22 cellular contexts compared by ENCODE assay signal in the genomic region with DNA sequence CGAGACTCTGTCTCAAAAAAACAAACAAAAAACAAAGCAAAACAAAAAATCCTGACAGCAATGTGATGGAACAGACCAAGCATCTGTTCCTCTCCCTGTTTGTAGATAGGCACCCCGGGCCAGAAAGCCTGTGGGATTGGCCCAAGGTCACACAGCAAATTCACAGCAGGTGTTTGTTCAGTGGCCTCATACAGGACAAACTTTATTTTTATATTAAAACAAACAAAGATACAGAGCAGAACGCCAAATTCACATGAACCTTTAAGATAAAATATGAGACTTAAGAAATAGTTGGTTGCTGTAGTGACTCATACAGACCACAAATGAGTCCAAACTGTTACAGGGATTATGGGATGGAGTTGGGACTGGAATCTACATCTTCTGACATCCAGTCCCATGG. TPM values are rescaled to one million over a fixed set of nuclear protein-coding genes. Genes with fewer than 3 reads are reported as not detected.
A peak's percentile ranks its signal among the peaks of the same experiment; 100 is the strongest.
DNase-seq lines count a peak whose midpoint lies in the region; ATAC-seq, FAIRE-seq and TF ChIP-seq lines count a peak whose summit lies in the region.
"Had no signal": no experiment of that assay in that cellular context is flagged by ENCODE, and none has a peak within 500 bp of the region (broad histone marks: within the 10 kb centered on the region; RNA-seq: fewer than 3 reads in every experiment).

No MANE protein-coding gene starts in this region.

- no peaks in the 10 kb centered on the region for H3K27me3 ChIP-seq in pancreas
- no peaks in the 10 kb centered on the region for H3K27me3 ChIP-seq in testis
- H3K27me3 ChIP-seq: right atrium auricular region, uterus had no signal

- no peaks in the 10 kb centered on the region for H3K36me3 Mint-ChIP-seq in activated CD4-positive, alpha-beta memory T cell treated with anti-CD3 and anti-CD28 coated beads, Interleukin-2, amount 10 ng/mL, durations not matched to agents 7 days and 5 days (ENCODE audit: low read depth)
- H3K36me3 Mint-ChIP-seq: naive thymus-derived CD8-positive, alpha-beta T cell had no signal

- DNase-seq in GM03348 (ENCODE audit: low spot score) = peak; percentile 60
- peak; percentile 66 for DNase-seq in RPMI7951 (ENCODE audit: low read depth)
- DNase-seq in epithelial cell of esophagus (ENCODE audit: low read depth) = peak; percentile 41
- DNase-seq in pancreas = peak in 5 of 6 donors; percentile 85 to 90 (median 87)
- no peak for DNase-seq in testis
- no peak for DNase-seq in NCI-H128 (lab: John Stamatoyannopoulos, UW; ENCODE audit: unreplicated experiment)
- no peak for DNase-seq in lower leg skin (ENCODE audit: low spot score in 2 of 2)
- DNase-seq in activated CD4-positive, alpha-beta memory T cell treated with anti-CD3 and anti-CD28 coated beads, Interleukin-2, amount 10 ng/mL, durations not matched to agents 7 days and 5 days = no peak
- DNase-seq: activated CD4-positive, alpha-beta T cell treated with anti-CD3 and anti-CD28 coated beads for 4 hours; endodermal cell; hypothalamus; naive thymus-derived CD8-positive, alpha-beta T cell; NCI-H2227 treated with DMSO at 0.1 percent for 48 hours; stimulated activated naive CD4-positive, alpha-beta T cell; uterus had no signal

- FAIRE-seq in pancreas (lab: Jason Lieb, UNC) = no peak

- peaks cover 8 to 24% (median 16%) of the 10 kb centered on the region in 3 donors for H3K4me1 ChIP-seq in pancreas
- H3K4me1 ChIP-seq in testis = peaks cover 11% of the 10 kb centered on the region
- H3K4me1 ChIP-seq: right atrium auricular region, uterus had no signal

- CTCF ChIA-PET in activated CD4-positive, alpha-beta memory T cell treated with anti-CD3 and anti-CD28 coated beads, Interleukin-2, amount 10 ng/mL, durations not matched to agents 7 days and 5 days (lab: Charles Lee) = no interaction called here

- H3K4me3 Mint-ChIP-seq in activated CD4-positive, alpha-beta memory T cell treated with anti-CD3 and anti-CD28 coated beads, Interleukin-2, amount 10 ng/mL, durations not matched to agents 7 days and 5 days = no peak overlapping the region
- H3K4me3 Mint-ChIP-seq: activated T-helper 1 cell treated with anti-CD3 and anti-CD28 coated beads, Interleukin-12 subunit alpha, Interleukin-12 subunit beta, Interleukin-2, Interleukin-4 antibody, amounts not matched to agents 30 ng/mL and 10 ng/mL and 1 ng/mL, durations not matched to agents 14 hours and 24 hours and 36 hours; endodermal cell; GM23338; naive thymus-derived CD8-positive, alpha-beta T cell; T-helper 1 cell treated with Interleukin-12 subunit alpha and Interleukin-12 subunit beta and Interleukin-4 antibody, amounts not matched to agents 30 μg/mL and 1 μg/mL, for 36 hours had no signal

- H3K36me3 ChIP-seq in pancreas (no peaks in the 10 kb centered on the region), testis (ENCODE audit: low read depth, missing control alignments) (no peaks in the 10 kb centered on the region)
- H3K36me3 ChIP-seq: right atrium auricular region, uterus had no signal

- H3K27ac ChIP-seq in pancreas (peak overlapping the region; percentile 64 to 85 (median 76)), testis (no peak overlapping the region)
- H3K27ac ChIP-seq: C4-2B, HL-60, right atrium auricular region, uterus had no signal

- POLR2A ChIA-PET in activated CD4-positive, alpha-beta memory T cell treated with anti-CD3 and anti-CD28 coated beads, Interleukin-2, amount 10 ng/mL, durations not matched to agents 7 days and 5 days (lab: Charles Lee) = no interaction called here

- intact Hi-C loops in pancreas (cut with DNase I) = no loop called here
- intact Hi-C loops in testis (cut with DNase I; ENCODE audit: low total_unique reads) = no loop called here
- intact Hi-C loops in lower leg skin (cut with DNase I; ENCODE audit: low total_unique reads) = no loop called here

- TF ChIP-seq POLR2A in testis (IDR thresholded peaks at IDR 0.05) (no peak), lower leg skin (IDR thresholded peaks at IDR 0.05) (no peak)

- peaks cover 10% of the 10 kb centered on the region for H3K27me3 Mint-ChIP-seq in activated CD4-positive, alpha-beta memory T cell treated with anti-CD3 and anti-CD28 coated beads, Interleukin-2, amount 10 ng/mL, durations not matched to agents 7 days and 5 days

- H3K4me3 ChIP-seq in epithelial cell of esophagus (ENCODE audit: low read length) = no peak overlapping the region
- H3K4me3 ChIP-seq in pancreas = no peak overlapping the region
- H3K4me3 ChIP-seq in testis = no peak overlapping the region
- H3K4me3 ChIP-seq in lower leg skin (ENCODE audit: low read depth, poor library complexity, severe bottlenecking) = no peak overlapping the region
- H3K4me3 ChIP-seq: GM23338, right atrium auricular region, uterus had no signal

- no peak for TF ChIP-seq CTCF in epithelial cell of esophagus (IDR thresholded peaks at IDR 0.05; ENCODE audit: insufficient read depth, low read depth, low read length, missing control alignments)
- TF ChIP-seq CTCF in pancreas (IDR thresholded peaks at IDR 0.05) = no peak
- TF ChIP-seq CTCF in testis (IDR thresholded peaks at IDR 0.05) = no peak
- TF ChIP-seq CTCF in lower leg skin (IDR thresholded peaks at IDR 0.05) = no peak

- no peak overlapping the region for H3K27ac Mint-ChIP-seq in activated CD4-positive, alpha-beta memory T cell treated with anti-CD3 and anti-CD28 coated beads, Interleukin-2, amount 10 ng/mL, durations not matched to agents 7 days and 5 days
- H3K27ac Mint-ChIP-seq: activated T-helper 1 cell treated with anti-CD3 and anti-CD28 coated beads, Interleukin-12 subunit alpha, Interleukin-12 subunit beta, Interleukin-2, Interleukin-4 antibody, amounts not matched to agents 30 ng/mL and 10 ng/mL and 1 ng/mL, durations not matched to agents 14 hours and 24 hours and 36 hours; endodermal cell; GM23338; naive thymus-derived CD8-positive, alpha-beta T cell; T-helper 1 cell treated with Interleukin-12 subunit alpha and Interleukin-12 subunit beta and Interleukin-4 antibody, amounts not matched to agents 30 μg/mL and 1 μg/mL, for 36 hours had no signal

- H3K4me1 Mint-ChIP-seq in activated CD4-positive, alpha-beta memory T cell treated with anti-CD3 and anti-CD28 coated beads, Interleukin-2, amount 10 ng/mL, durations not matched to agents 7 days and 5 days = no peaks in the 10 kb centered on the region

- no peaks in the 10 kb centered on the region for H3K9me3 ChIP-seq in pancreas
- no peaks in the 10 kb centered on the region for H3K9me3 ChIP-seq in testis
- H3K9me3 ChIP-seq: right atrium auricular region, uterus had no signal

- WGBS in pancreas, 2 donors = 19 to 25% methylated on average over 3 of the region's 3 CpGs
- 44 to 49% methylated on average over 3 of the region's 3 CpGs for WGBS in testis, 2 donors
- WGBS in lower leg skin, 2 donors = 77 to 79% methylated on average over 3 of the region's 3 CpGs

- H3K9me3 Mint-ChIP-seq in activated CD4-positive, alpha-beta memory T cell treated with anti-CD3 and anti-CD28 coated beads, Interleukin-2, amount 10 ng/mL, durations not matched to agents 7 days and 5 days = no peaks in the 10 kb centered on the region
- H3K9me3 Mint-ChIP-seq: activated T-helper 1 cell treated with anti-CD3 and anti-CD28 coated beads, Interleukin-12 subunit alpha, Interleukin-12 subunit beta, Interleukin-2, Interleukin-4 antibody, amounts not matched to agents 30 ng/mL and 10 ng/mL and 1 ng/mL, durations not matched to agents 14 hours and 24 hours and 36 hours; T-helper 1 cell treated with Interleukin-12 subunit alpha and Interleukin-12 subunit beta and Interleukin-4 antibody, amounts not matched to agents 30 μg/mL and 1 μg/mL, for 36 hours had no signal

- peak; percentile 45 to 63 (median 53) for ATAC-seq in pancreas
- ATAC-seq: GM23338; left lobe of liver; naive thymus-derived CD8-positive, alpha-beta T cell had no signal

RNA-seq across cellular contexts. Expression of a gene that starts 2.3 kb away (rescaled TPM):
- total RNA-seq in RPMI7951 (2014; rRNA removed; shearing (Covaris generic)) = not detected in 2 replicates
- total RNA-seq in pancreas (over 10,000 TPM in 2 of 6 donors, 1,000 to 10,000 TPM in 3, 100 to 1,000 TPM in 1; 360 to 20,184 (median 5,030) TPM), testis (1 to 10 TPM; 3.7 to 4.8 TPM), lower leg skin (not detected)
- polyA plus RNA-seq in pancreas (1,000 to 10,000 TPM; 2,295 to 3,502 TPM), testis (ENCODE audit: insufficient read depth, low read depth, low replicate concordance) (2.4 TPM)
- total RNA-seq in activated CD4-positive, alpha-beta memory T cell treated with anti-CD3 and anti-CD28 coated beads, Interleukin-2, amount 10 ng/mL, durations not matched to agents 7 days and 5 days = not detected
- total RNA-seq: activated T-helper 1 cell treated with anti-CD3 and anti-CD28 coated beads, Interleukin-12 subunit alpha, Interleukin-12 subunit beta, Interleukin-2, Interleukin-4 antibody, amounts not matched to agents 30 ng/mL and 10 ng/mL and 1 ng/mL, durations not matched to agents 14 hours and 24 hours and 36 hours; endodermal cell; GM23338; naive thymus-derived CD8-positive, alpha-beta T cell; right atrium auricular region; uterus had no signal
- polyA plus RNA-seq: GM23338; naive thymus-derived CD8-positive, alpha-beta T cell had no signal

RNA-seq across cellular contexts. Expression of a gene that starts 16.0 kb away (rescaled TPM):
- 0.12 TPM in 1 of 2 replicates, not detected in the other for total RNA-seq in RPMI7951 (2014; rRNA removed; shearing (Covaris generic))
- total RNA-seq in pancreas = over 10,000 TPM in 1 of 6 donors, 1,000 to 10,000 TPM in 5; 7,866 to 13,867 (median 8,408) TPM
- polyA plus RNA-seq in pancreas = 1,000 to 10,000 TPM; 3,972 to 5,613 TPM
- under 1 TPM; 0.50 to 0.55 TPM for total RNA-seq in testis
- polyA plus RNA-seq in testis (ENCODE audit: insufficient read depth, low read depth, low replicate concordance) = 0.83 TPM
- total RNA-seq in lower leg skin = not detected
- under 1 TPM; 0.45 to 0.73 TPM for total RNA-seq in activated CD4-positive, alpha-beta memory T cell treated with anti-CD3 and anti-CD28 coated beads, Interleukin-2, amount 10 ng/mL, durations not matched to agents 7 days and 5 days
- total RNA-seq: endodermal cell, right atrium auricular region had no signal
- polyA plus RNA-seq: GM23338 had no signal

RNA-seq across cellular contexts. Expression of a gene that starts 21.6 kb away (rescaled TPM):
- not detected in 2 replicates for total RNA-seq in RPMI7951 (2014; rRNA removed; shearing (Covaris generic))
- total RNA-seq in pancreas = 1,000 to 10,000 TPM in 2 of 6 donors, 100 to 1,000 TPM in 4; 310 to 2,290 (median 800) TPM
- 100 to 1,000 TPM; 186 to 203 TPM for polyA plus RNA-seq in pancreas
- 1 to 10 TPM; 3.3 to 3.7 TPM for total RNA-seq in testis
- polyA plus RNA-seq in testis (ENCODE audit: insufficient read depth, low read depth, low replicate concordance) = 2.7 TPM
- total RNA-seq in lower leg skin = under 1 TPM in 1 of 4 donors, not detected in 3; 0.49 TPM
- total RNA-seq in activated CD4-positive, alpha-beta memory T cell treated with anti-CD3 and anti-CD28 coated beads, Interleukin-2, amount 10 ng/mL, durations not matched to agents 7 days and 5 days = not detected
- total RNA-seq: activated T-helper 1 cell treated with anti-CD3 and anti-CD28 coated beads, Interleukin-12 subunit alpha, Interleukin-12 subunit beta, Interleukin-2, Interleukin-4 antibody, amounts not matched to agents 30 ng/mL and 10 ng/mL and 1 ng/mL, durations not matched to agents 14 hours and 24 hours and 36 hours; endodermal cell; GM23338; naive thymus-derived CD8-positive, alpha-beta T cell; right atrium auricular region; uterus had no signal
- polyA plus RNA-seq: GM23338; naive thymus-derived CD8-positive, alpha-beta T cell had no signal

RNA-seq across cellular contexts. Expression of a gene that starts 44.6 kb away (rescaled TPM):
- total RNA-seq in RPMI7951 (2014; rRNA removed; shearing (Covaris generic)) = 52.5 and 70.9 TPM in 2 replicates
- total RNA-seq in pancreas = 10 to 100 TPM; 35.9 to 43.6 (median 38.8) TPM
- polyA plus RNA-seq in pancreas = 10 to 100 TPM; 30.5 to 47.4 TPM
- total RNA-seq in testis = 100 to 1,000 TPM; 308 to 384 TPM
- polyA plus RNA-seq in testis (ENCODE audit: insufficient read depth, low read depth, low replicate concordance) = 146 TPM
- 10 to 100 TPM; 38.9 to 55.7 (median 43.5) TPM for total RNA-seq in lower leg skin
- total RNA-seq in activated CD4-positive, alpha-beta memory T cell treated with anti-CD3 and anti-CD28 coated beads, Interleukin-2, amount 10 ng/mL, durations not matched to agents 7 days and 5 days = 10 to 100 TPM; 97.7 to 99.7 TPM

Comparison
In these comparisons a context has a peak if more than half of its experiments do, and no peak if none do; other contexts are left out.
1. DNase-seq: peak in GM03348 (single experiment), RPMI7951 (single experiment), epithelial cell of esophagus (single experiment) and pancreas (5 of 6); none in testis (single experiment), NCI-H128 (single experiment), lower leg skin (0 of 2) and activated CD4-positive, alpha-beta memory T cell treated with anti-CD3 and anti-CD28 coated beads, Interleukin-2, amount 10 ng/mL, durations not matched to agents 7 days and 5 days (single experiment).
2. H3K27ac ChIP-seq: peak in pancreas (4 of 4); none in testis (0 of 2).
3. RNA of a gene that starts 2.3 kb away (total RNA-seq): 360 to 20,184 TPM in pancreas; 3.7 to 4.8 TPM in testis, not detected in RPMI7951, not detected in lower leg skin and not detected in activated CD4-positive, alpha-beta memory T cell treated with anti-CD3 and anti-CD28 coated beads, Interleukin-2, amount 10 ng/mL, durations not matched to agents 7 days and 5 days; every median in the first group is over 10 times any median in the second.
4. RNA of a gene that starts 16.0 kb away (total RNA-seq): 7,866 to 13,867 TPM in pancreas; 0.45 to 0.73 TPM in activated CD4-positive, alpha-beta memory T cell treated with anti-CD3 and anti-CD28 coated beads, Interleukin-2, amount 10 ng/mL, durations not matched to agents 7 days and 5 days, 0.50 to 0.55 TPM in testis, 0.12 TPM in RPMI7951 and not detected in lower leg skin; every median in the first group is over 1,000 times any median in the second.
5. RNA of a gene that starts 21.6 kb away (total RNA-seq): 310 to 2,290 TPM in pancreas; 3.3 to 3.7 TPM in testis, not detected in RPMI7951, 0.49 TPM in lower leg skin and not detected in activated CD4-positive, alpha-beta memory T cell treated with anti-CD3 and anti-CD28 coated beads, Interleukin-2, amount 10 ng/mL, durations not matched to agents 7 days and 5 days; every median in the first group is over 10 times any median in the second.